ENCODE assay signal across 1 cellular context in genomic region chr7:134432296-134433152, GRCh38.
A peak's percentile ranks its signal among the peaks of the same experiment; 100 is the strongest.
TF ChIP-seq lines count a peak whose summit lies in the region.

No MANE protein-coding gene starts in this region.

TF ChIP-seq in HepG2, 621 proteins besides CTCF, POLR2A, EP300 and RAD21 (continued from another document and continues in another):
- no peak for TF ChIP-seq ZC3H13 (CRISPR knock-in tag; IDR thresholded peaks at IDR 0.05)
- no peak; the same call in 1 of the 2 replicates for TF ChIP-seq AHDC1 (CRISPR knock-in tag; IDR thresholded peaks at IDR 0.05; ENCODE audit: borderline replicate concordance)
- no peak for TF ChIP-seq JDP2 (CRISPR knock-in tag; IDR thresholded peaks at IDR 0.05; ENCODE audit: borderline replicate concordance)
- no peak; the same call in 1 of the 2 replicates for TF ChIP-seq CAMTA2 (CRISPR knock-in tag; IDR thresholded peaks at IDR 0.05; ENCODE audit: borderline replicate concordance)
- no peak for TF ChIP-seq LBX2 (CRISPR knock-in tag; IDR thresholded peaks at IDR 0.05; ENCODE audit: borderline replicate concordance)
- TF ChIP-seq NFYC (CRISPR knock-in tag; IDR thresholded peaks at IDR 0.05), result no peak
- no peak for TF ChIP-seq CCDC6 (CRISPR knock-in tag; IDR thresholded peaks at IDR 0.05)
- TF ChIP-seq ATRX (CRISPR knock-in tag; IDR thresholded peaks at IDR 0.05; ENCODE audit: borderline replicate concordance), result no peak
- no peak for TF ChIP-seq CBX2 (IDR thresholded peaks at IDR 0.05; ENCODE audit: low read depth, low read length)
- no peak for TF ChIP-seq CBX2 (CRISPR knock-in tag; IDR thresholded peaks at IDR 0.05; ENCODE audit: low read depth)
- no peak for TF ChIP-seq MAF1 (CRISPR knock-in tag; IDR thresholded peaks at IDR 0.05; ENCODE audit: borderline replicate concordance)
- no peak for TF ChIP-seq ZNF383 (CRISPR knock-in tag; IDR thresholded peaks at IDR 0.05; ENCODE audit: borderline replicate concordance)
- no peak for TF ChIP-seq U2AF1 (optimal IDR thresholded peaks at IDR 0.05; ENCODE audit: low read depth, low read length)
- no peak for TF ChIP-seq PAF1 (CRISPR knock-in tag; IDR thresholded peaks at IDR 0.05)
- peak; percentile 83 for TF ChIP-seq RFX5 (IDR thresholded peaks at IDR 0.05; ENCODE audit: low read depth, low read length)
- TF ChIP-seq TAF15 (IDR thresholded peaks at IDR 0.05; ENCODE audit: low read depth, low read length, poor library complexity, severe bottlenecking), result no peak
- no peak for TF ChIP-seq CERS6 (CRISPR knock-in tag; IDR thresholded peaks at IDR 0.05)
- no peak for TF ChIP-seq BRCA1 (CRISPR knock-in tag; IDR thresholded peaks at IDR 0.05)
- TF ChIP-seq ZNF337 (CRISPR knock-in tag; IDR thresholded peaks at IDR 0.05; ENCODE audit: borderline replicate concordance, low read depth), result no peak
- no peak for TF ChIP-seq GATA4 (IDR thresholded peaks at IDR 0.05; ENCODE audit: borderline replicate concordance, low read depth)
- TF ChIP-seq ARID5B (CRISPR knock-in tag; IDR thresholded peaks at IDR 0.05), result no peak; the same call in none of the 2 replicates
- TF ChIP-seq ZFYVE20 (CRISPR knock-in tag; IDR thresholded peaks at IDR 0.05; ENCODE audit: borderline replicate concordance, low read depth), result no peak
- no peak for TF ChIP-seq LRRFIP1 (CRISPR knock-in tag; conservative IDR thresholded peaks at IDR 0.05)
- peak; percentile 53; the same call in 1 of the 2 replicates for TF ChIP-seq ZFP36L1 (CRISPR knock-in tag; IDR thresholded peaks at IDR 0.05)
- no peak for TF ChIP-seq SIN3A (IDR thresholded peaks at IDR 0.05; ENCODE audit: borderline replicate concordance, low read depth, low read length)
- no peak for TF ChIP-seq FIP1L1 (IDR thresholded peaks at IDR 0.05; ENCODE audit: borderline replicate concordance, insufficient read depth, low read depth, low read length)
- TF ChIP-seq ZNF550 (CRISPR knock-in tag; IDR thresholded peaks at IDR 0.05; ENCODE audit: borderline replicate concordance), result no peak
- no peak for TF ChIP-seq MEIS1 (CRISPR knock-in tag; IDR thresholded peaks at IDR 0.05; ENCODE audit: borderline replicate concordance)
- TF ChIP-seq MTA3 (CRISPR knock-in tag; IDR thresholded peaks at IDR 0.05), result no peak
- TF ChIP-seq ZNF142 (CRISPR knock-in tag; IDR thresholded peaks at IDR 0.05), result peak; percentile 61; the same call in 1 of the 2 replicates
- no peak for TF ChIP-seq MYNN (CRISPR knock-in tag; IDR thresholded peaks at IDR 0.05; ENCODE audit: low read depth)
- TF ChIP-seq FOXC1 (CRISPR knock-in tag; IDR thresholded peaks at IDR 0.05; ENCODE audit: borderline replicate concordance), result no peak; the same call in 1 of the 2 replicates
- TF ChIP-seq GFI1 (CRISPR knock-in tag; IDR thresholded peaks at IDR 0.05; ENCODE audit: borderline replicate concordance), result no peak
- no peak for TF ChIP-seq NKX3-1 (CRISPR knock-in tag; IDR thresholded peaks at IDR 0.05)
- no peak for TF ChIP-seq ZNF784 (CRISPR knock-in tag; IDR thresholded peaks at IDR 0.05; ENCODE audit: borderline replicate concordance)
